1 cellular context compared by ENCODE assay signal in genomic region chr16:88618956-88619667, GRCh38.
TF ChIP-seq lines count a peak whose summit lies in the region.

No MANE protein-coding gene starts in this region.

TF ChIP-seq in H1, 55 proteins besides CTCF, POLR2A, EP300 and RAD21:
- no peak for TF ChIP-seq SP4 (IDR thresholded peaks at IDR 0.05; ENCODE audit: low read length)
- no peak for TF ChIP-seq BACH1 (IDR thresholded peaks at IDR 0.05; ENCODE audit: low read length)
- TF ChIP-seq SP1 (IDR thresholded peaks at IDR 0.05; ENCODE audit: low read depth, low read length): no peak
TF ChIP-seq in H1: peak in this region for 0.
